ENCODE assay signal across 19 cellular contexts in the genomic region with DNA sequence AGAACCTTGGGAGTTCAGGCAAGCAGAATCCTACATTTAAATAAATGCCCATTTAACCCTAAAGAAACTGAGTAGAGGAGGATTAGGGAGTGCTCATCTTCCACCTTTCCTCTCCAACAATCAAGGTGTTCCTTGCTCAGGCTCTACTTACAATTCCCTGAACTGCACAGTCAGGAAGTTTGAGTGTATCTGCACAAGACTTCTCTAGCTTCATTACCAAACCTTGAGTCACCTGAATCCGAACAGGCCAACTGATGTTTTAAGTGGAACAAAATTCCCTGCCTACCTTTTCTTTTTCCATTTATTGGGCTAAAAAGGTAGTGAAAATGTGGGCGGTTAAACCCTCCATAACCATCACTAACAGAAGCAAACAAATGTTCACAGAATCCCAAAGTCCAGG.
DNase-seq lines count a peak whose midpoint lies in the region; ATAC-seq and TF ChIP-seq lines count a peak whose summit lies in the region.
"Had no signal": no experiment of that assay in that cellular context is flagged by ENCODE, and none has a peak within 500 bp of the region (broad histone marks: within the 10 kb centered on the region; RNA-seq: fewer than 3 reads in every experiment).

No MANE protein-coding gene starts in this region.

- 93 to 98% methylated on average over 2 of the region's 2 CpGs for WGBS in thyroid gland, 2 donors

- DNase-seq in activated CD4-positive, alpha-beta T cell treated with anti-CD3 and anti-CD28 coated beads, Interleukin-2, amount 10 ng/mL, durations not matched to agents 7 days and 5 days = no peak
- no peak for DNase-seq in activated CD4-positive, alpha-beta T cell treated with anti-CD3 and anti-CD28 coated beads for 36 hours
- DNase-seq in OCI-LY7 (ENCODE audit: low spot score) (no peak), epithelial cell of esophagus (ENCODE audit: low read depth) (peak; percentile 76), dedifferentiated amniotic fluid mesenchymal stem cell (ENCODE audit: extremely low spot score) (no peak), thyroid gland (no peak)
- DNase-seq: 8988T; activated CD8-positive, alpha-beta memory T cell treated with anti-CD3 and anti-CD28 coated beads, Interleukin-2, amount 10 ng/mL, durations not matched to agents 7 days and 5 days; activated naive CD4-positive, alpha-beta T cell treated with anti-CD3 and anti-CD28 coated beads, Interleukin-2, amount 10 ng/mL, durations not matched to agents 7 days and 5 days; NCI-H1105; NCI-H748 treated with DMSO at 0.1 percent for 48 hours; upper lobe of right lung; WERI-Rb-1 had no signal

- H3K9ac ChIP-seq in skeletal muscle tissue (ENCODE audit: low read depth in 1 of 3, low read length in 3 of 3) = no peak overlapping the region
- H3K9ac ChIP-seq: KMS-11 had no signal

- H3K9me3 Mint-ChIP-seq in activated CD4-positive, alpha-beta T cell treated with anti-CD3 and anti-CD28 coated beads, Interleukin-2, amount 10 ng/mL, durations not matched to agents 7 days and 5 days = peaks cover 12% of the 10 kb centered on the region
- peaks cover 10% of the 10 kb centered on the region for H3K9me3 Mint-ChIP-seq in activated CD4-positive, alpha-beta T cell treated with anti-CD3 and anti-CD28 coated beads for 36 hours (ENCODE audit: low read depth)

- H3K27me3 Mint-ChIP-seq in activated CD4-positive, alpha-beta T cell treated with anti-CD3 and anti-CD28 coated beads, Interleukin-2, amount 10 ng/mL, durations not matched to agents 7 days and 5 days = no peaks in the 10 kb centered on the region
- H3K27me3 Mint-ChIP-seq in activated CD4-positive, alpha-beta T cell treated with anti-CD3 and anti-CD28 coated beads for 36 hours = no peaks in the 10 kb centered on the region
- H3K27me3 Mint-ChIP-seq: activated CD8-positive, alpha-beta memory T cell treated with anti-CD3 and anti-CD28 coated beads, Interleukin-2, amount 10 ng/mL, durations not matched to agents 7 days and 5 days; activated naive CD4-positive, alpha-beta T cell treated with anti-CD3 and anti-CD28 coated beads, Interleukin-2, amount 10 ng/mL, durations not matched to agents 7 days and 5 days had no signal

- H3K36me3 Mint-ChIP-seq in activated CD4-positive, alpha-beta T cell treated with anti-CD3 and anti-CD28 coated beads, Interleukin-2, amount 10 ng/mL, durations not matched to agents 7 days and 5 days (ENCODE audit: low read depth) = peaks cover 29% of the 10 kb centered on the region
- peaks cover 20% of the 10 kb centered on the region for H3K36me3 Mint-ChIP-seq in activated CD4-positive, alpha-beta T cell treated with anti-CD3 and anti-CD28 coated beads for 36 hours (ENCODE audit: low read depth)

- H3K36me3 ChIP-seq in OCI-LY7 (ENCODE audit: insufficient read depth, low read length) (peaks cover 27% of the 10 kb centered on the region), skeletal muscle tissue (ENCODE audit: control insufficient read depth in 3 of 3, insufficient read depth in 3 of 3, low read length in 3 of 3) (no peaks in the 10 kb centered on the region), thyroid gland (no peaks in the 10 kb centered on the region)
- H3K36me3 ChIP-seq: upper lobe of right lung, WERI-Rb-1 had no signal

- CTCF ChIA-PET in activated CD4-positive, alpha-beta T cell treated with anti-CD3 and anti-CD28 coated beads, Interleukin-2, amount 10 ng/mL, durations not matched to agents 7 days and 5 days (lab: Charles Lee) = no interaction called here
- CTCF ChIA-PET in activated CD4-positive, alpha-beta T cell treated with anti-CD3 and anti-CD28 coated beads for 36 hours (lab: Charles Lee) = no interaction called here
- CTCF ChIA-PET in OCI-LY7 (lab: Charles Lee; ENCODE audit: unreplicated experiment) = no interaction called here

- H3K4me3 ChIP-seq in OCI-LY7 (ENCODE audit: low read depth, low read length, poor library complexity, severe bottlenecking) = peak overlapping the region; percentile 33
- H3K4me3 ChIP-seq in epithelial cell of esophagus (ENCODE audit: low read length) = no peak overlapping the region
- H3K4me3 ChIP-seq in skeletal muscle tissue (ENCODE audit: low read length in 3 of 3) = no peak overlapping the region
- no peak overlapping the region for H3K4me3 ChIP-seq in thyroid gland (replicated peaks in 1 of 3)
- H3K4me3 ChIP-seq: hepatocyte, upper lobe of right lung had no signal

- H3K9me3 ChIP-seq in OCI-LY7 (ENCODE audit: low read length) (peaks cover 9% of the 10 kb centered on the region; the same call in 1 of the 2 replicates), skeletal muscle tissue (ENCODE audit: control insufficient read depth in 3 of 3, low read length in 3 of 3) (no peaks in the 10 kb centered on the region), thyroid gland (no peaks in the 10 kb centered on the region)
- H3K9me3 ChIP-seq: upper lobe of right lung had no signal

- H3K4me1 Mint-ChIP-seq in activated CD4-positive, alpha-beta T cell treated with anti-CD3 and anti-CD28 coated beads, Interleukin-2, amount 10 ng/mL, durations not matched to agents 7 days and 5 days = peaks cover 84% of the 10 kb centered on the region
- peaks cover 89% of the 10 kb centered on the region for H3K4me1 Mint-ChIP-seq in activated CD4-positive, alpha-beta T cell treated with anti-CD3 and anti-CD28 coated beads for 36 hours

- peak overlapping the region; percentile 92 for H3K27ac ChIP-seq in OCI-LY7 (ENCODE audit: low read depth, low read length, poor library complexity, severe bottlenecking)
- H3K27ac ChIP-seq in skeletal muscle tissue (ENCODE audit: low read depth, low read length) = peak overlapping the region; percentile 85
- H3K27ac ChIP-seq in thyroid gland = no peak overlapping the region
- H3K27ac ChIP-seq: hepatocyte, HL-60, KMS-11, WERI-Rb-1 had no signal

- H3K4me2 ChIP-seq in OCI-LY7 (ENCODE audit: low read length) = peak overlapping the region; percentile 98
- H3K4me2 ChIP-seq: hepatocyte had no signal

- peaks cover 22% of the 10 kb centered on the region; the same call in 1 of the 2 replicates for H4K20me1 ChIP-seq in OCI-LY7 (ENCODE audit: insufficient read depth, low read length)

- no peak for ATAC-seq in activated CD4-positive, alpha-beta T cell treated with anti-CD3 and anti-CD28 coated beads for 36 hours
- no peak for ATAC-seq in GM18517 (IDR thresholded peaks at IDR 0.05; ENCODE audit: unreplicated experiment)
- ATAC-seq: activated CD8-positive, alpha-beta memory T cell treated with anti-CD3 and anti-CD28 coated beads, Interleukin-2, amount 10 ng/mL, durations not matched to agents 7 days and 5 days; upper lobe of right lung had no signal

- no peak for TF ChIP-seq CTCF in OCI-LY7 (conservative IDR thresholded peaks at IDR 0.05; ENCODE audit: low read length)
- no peak for TF ChIP-seq CTCF in epithelial cell of esophagus (IDR thresholded peaks at IDR 0.05; ENCODE audit: insufficient read depth, low read depth, low read length, missing control alignments)
- TF ChIP-seq CTCF in thyroid gland (IDR thresholded peaks at IDR 0.05) = no peak

- H2AFZ ChIP-seq in OCI-LY7 (ENCODE audit: low read length) = no peak overlapping the region
- H2AFZ ChIP-seq: hepatocyte had no signal

- intact Hi-C loops in activated CD4-positive, alpha-beta T cell treated with anti-CD3 and anti-CD28 coated beads for 36 hours (cut with DNase I, micrococcal nuclease) = loop anchor here in 1 of 2 experiments (10.0 kb wide), 1 partner anchor 523 kb away; no protein-coding TSS in a partner anchor
- intact Hi-C loops in OCI-LY7 (cut with micrococcal nuclease; ENCODE audit: unreplicated experiment) (loop anchor here (2.0 to 10.0 kb wide), 8 partner anchors 43 to 521 kb away; a partner anchor contains a TSS), thyroid gland (cut with DNase I) (no loop called here)

- H3K4me3 Mint-ChIP-seq in activated CD4-positive, alpha-beta T cell treated with anti-CD3 and anti-CD28 coated beads, Interleukin-2, amount 10 ng/mL, durations not matched to agents 7 days and 5 days = no peak overlapping the region
- H3K4me3 Mint-ChIP-seq in activated CD4-positive, alpha-beta T cell treated with anti-CD3 and anti-CD28 coated beads for 36 hours = no peak overlapping the region
- H3K4me3 Mint-ChIP-seq: activated CD8-positive, alpha-beta memory T cell treated with anti-CD3 and anti-CD28 coated beads, Interleukin-2, amount 10 ng/mL, durations not matched to agents 7 days and 5 days; activated naive CD4-positive, alpha-beta T cell treated with anti-CD3 and anti-CD28 coated beads, Interleukin-2, amount 10 ng/mL, durations not matched to agents 7 days and 5 days; brain had no signal

- H3K27ac Mint-ChIP-seq in activated CD4-positive, alpha-beta T cell treated with anti-CD3 and anti-CD28 coated beads, Interleukin-2, amount 10 ng/mL, durations not matched to agents 7 days and 5 days = peak overlapping the region; percentile 3
- H3K27ac Mint-ChIP-seq in activated CD4-positive, alpha-beta T cell treated with anti-CD3 and anti-CD28 coated beads for 36 hours = no peak overlapping the region
- H3K27ac Mint-ChIP-seq: activated CD8-positive, alpha-beta memory T cell treated with anti-CD3 and anti-CD28 coated beads, Interleukin-2, amount 10 ng/mL, durations not matched to agents 7 days and 5 days had no signal

- no peaks in the 10 kb centered on the region for H3K27me3 ChIP-seq in skeletal muscle tissue (ENCODE audit: control insufficient read depth in 3 of 3, insufficient read depth in 3 of 3, low read length in 3 of 3)
- H3K27me3 ChIP-seq in thyroid gland = no peaks in the 10 kb centered on the region
- H3K27me3 ChIP-seq: hepatocyte, upper lobe of right lung had no signal

- POLR2A ChIA-PET in activated CD4-positive, alpha-beta T cell treated with anti-CD3 and anti-CD28 coated beads, Interleukin-2, amount 10 ng/mL, durations not matched to agents 7 days and 5 days (lab: Charles Lee) = no interaction called here
- POLR2A ChIA-PET in activated CD4-positive, alpha-beta T cell treated with anti-CD3 and anti-CD28 coated beads for 36 hours (lab: Charles Lee) = no interaction called here
- POLR2A ChIA-PET in OCI-LY7 (lab: Charles Lee) = interaction anchor here (0.6 to 0.8 kb wide), 2 partner anchors 49 to 107 kb away, joined by 3 to 4 read pairs; no protein-coding TSS in a partner anchor

- H3K79me2 ChIP-seq in OCI-LY7 (ENCODE audit: insufficient read depth, low read depth, low read length) = peaks cover 97% of the 10 kb centered on the region

- no peak for TF ChIP-seq POLR2A in thyroid gland (IDR thresholded peaks at IDR 0.05)

- no peaks in the 10 kb centered on the region for H3K9me2 ChIP-seq in OCI-LY7 (ENCODE audit: insufficient read depth, low read length)

- BruUV-seq in OCI-LY7 (replicated peaks; lab: Mats Ljungman, UMichigan) = no TSS peak

- peaks cover 97% of the 10 kb centered on the region for H3K4me1 ChIP-seq in OCI-LY7 (ENCODE audit: insufficient read depth, low read length, poor library complexity, severe bottlenecking)
- H3K4me1 ChIP-seq in skeletal muscle tissue (ENCODE audit: control insufficient read depth in 3 of 3, insufficient read depth in 3 of 3, low read length in 3 of 3) = peaks cover 58 to 62% (median 61%) of the 10 kb centered on the region in 3 donors
- peaks cover 82 to 86% of the 10 kb centered on the region in 2 donors for H3K4me1 ChIP-seq in thyroid gland

Comparison
In these comparisons a context has a peak if more than half of its experiments do, and no peak if none do; other contexts are left out.
1. H3K27ac ChIP-seq: peak in OCI-LY7 (single experiment) and skeletal muscle tissue (single experiment); none in thyroid gland (0 of 3).